ENCODE assay signal across 10 cellular contexts in the genomic region with DNA sequence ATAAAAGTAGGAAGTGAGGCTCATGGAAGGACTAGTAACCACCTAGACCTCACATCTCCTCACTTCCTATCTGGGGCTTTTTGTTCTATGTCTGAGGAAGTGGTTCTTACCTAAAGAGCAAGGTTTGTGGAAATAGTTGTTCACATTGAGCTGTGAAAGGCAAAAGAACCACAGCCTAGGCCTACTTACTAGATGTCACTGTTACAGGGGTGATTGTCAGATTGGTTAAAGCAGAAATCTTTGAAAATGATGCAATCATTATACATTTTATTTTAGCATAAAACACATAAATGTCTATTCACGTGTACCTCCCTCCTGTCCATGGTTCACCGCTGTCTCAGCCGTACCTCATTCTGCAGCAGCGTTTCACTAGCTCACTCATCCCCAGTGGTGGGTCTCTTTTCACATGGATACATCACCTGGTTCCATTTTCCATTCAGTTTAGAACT.
A peak's percentile ranks its signal among the peaks of the same experiment; 100 is the strongest.
DNase-seq lines count a peak whose midpoint lies in the region.
"Had no signal": no experiment of that assay in that cellular context is flagged by ENCODE, and none has a peak within 500 bp of the region (broad histone marks: within the 10 kb centered on the region; RNA-seq: fewer than 3 reads in every experiment).

No MANE protein-coding gene starts in this region.

- H3K27me3 ChIP-seq in SJCRH30, result no peaks in the 10 kb centered on the region; the same call in 1 of the 2 replicates

- no peaks in the 10 kb centered on the region; the same call in 1 of the 2 replicates for H3K36me3 ChIP-seq in SJCRH30

- H3K27ac ChIP-seq in SJCRH30, result no peak overlapping the region
- H3K27ac ChIP-seq: 22Rv1 had no signal

- H3K9me3 ChIP-seq in SJCRH30 (replicated peaks), result no peaks in the 10 kb centered on the region; the same call in 1 of the 2 replicates

- no peaks in the 10 kb centered on the region for H3K4me1 ChIP-seq in SJCRH30

- no peak overlapping the region for H3K4me3 ChIP-seq in SJCRH30

- peak; percentile 49 for DNase-seq in NK-92 treated with Interleukin-12 subunit alpha and Interleukin-12 subunit beta, amount 100 ng/mL, for 24 hours (lab: John Stamatoyannopoulos, UW)
- DNase-seq in NK-92 (lab: John Stamatoyannopoulos, UW; ENCODE audit: unreplicated experiment) (no peak), Kasumi-1 (lab: John Stamatoyannopoulos, UW) (peak; percentile 68 to 69), SJCRH30 (no peak), NCI-H510A (lab: John Stamatoyannopoulos, UW) (no peak), cerebellar nuclear complex (lab: John Stamatoyannopoulos, UW) (no peak)
- DNase-seq in activated gamma-delta T cell treated with anti-CD3 and anti-CD28 coated beads, Interleukin-2, amount 50 U/mL, for 16 hours (ENCODE audit: low read depth), result peak; percentile 9
- DNase-seq in stimulated activated naive CD4-positive, alpha-beta T cell treated with Interleukin-2 at 50 U/mL for 16 hours (lab: John Stamatoyannopoulos, UW), result peak; percentile 25
- DNase-seq: SHP77 treated with DMSO at 0.1 percent for 48 hours had no signal

Comparison
In these comparisons a context has a peak if more than half of its experiments do, and no peak if none do; other contexts are left out.
1. DNase-seq: peak in NK-92 treated with Interleukin-12 subunit alpha and Interleukin-12 subunit beta, amount 100 ng/mL, for 24 hours (single experiment), Kasumi-1 (2 of 2), activated gamma-delta T cell treated with anti-CD3 and anti-CD28 coated beads, Interleukin-2, amount 50 U/mL, for 16 hours (single experiment) and stimulated activated naive CD4-positive, alpha-beta T cell treated with Interleukin-2 at 50 U/mL for 16 hours (single experiment); none in NK-92 (single experiment), SJCRH30 (0 of 2), NCI-H510A (single experiment) and cerebellar nuclear complex (0 of 2).